ENCODE assay signal across 11 cellular contexts in genomic region chr2:171409436-171409971, GRCh38. TPM values are rescaled to one million over a fixed set of nuclear protein-coding genes. Genes with fewer than 3 reads are reported as not detected.
A peak's percentile ranks its signal among the peaks of the same experiment; 100 is the strongest.
DNase-seq lines count a peak whose midpoint lies in the region; ATAC-seq and TF ChIP-seq lines count a peak whose summit lies in the region.
"Had no signal": no experiment of that assay in that cellular context is flagged by ENCODE, and none has a peak within 500 bp of the region (broad histone marks: within the 10 kb centered on the region; RNA-seq: fewer than 3 reads in every experiment).

No MANE protein-coding gene starts in this region.

- CTCF ChIA-PET in CD8-positive, alpha-beta memory T cell (lab: Charles Lee): interaction anchor here (0.7 to 2.2 kb wide), 2 partner anchors 250 to 481 kb away, joined by 3 to 9 read pairs; partner anchors contain the start of gene GORASP2

- DNase-seq in CD8-positive, alpha-beta memory T cell: no peak
- peak; percentile 13 for DNase-seq in M059J (ENCODE audit: low read depth)
- peak; percentile 56 for DNase-seq in ecto neural progenitor cell (ENCODE audit: low spot score)
- no peak for DNase-seq in naive thymus-derived CD8-positive, alpha-beta T cell
- DNase-seq in cerebellum (ENCODE audit: low spot score): no peak
- DNase-seq in coronary artery (ENCODE audit: low spot score): no peak
- DNase-seq in NCI-H1930 (lab: John Stamatoyannopoulos, UW): no peak
- DNase-seq: amniotic stem cell, SIG-M5 had no signal

- peaks cover 29 to 49% (median 37%) of the 10 kb centered on the region in 3 donors for H3K4me1 Mint-ChIP-seq in CD8-positive, alpha-beta memory T cell
- peaks cover 2 to 35% (median 13%) of the 10 kb centered on the region in 4 donors for H3K4me1 Mint-ChIP-seq in naive thymus-derived CD8-positive, alpha-beta T cell

- H3K4me3 ChIP-seq in CD8-positive, alpha-beta memory T cell (ENCODE audit: low read length): no peak overlapping the region
- H3K4me3 ChIP-seq in coronary artery: no peak overlapping the region

- POLR2A ChIA-PET in CD8-positive, alpha-beta memory T cell (lab: Charles Lee): no interaction called here
- POLR2A ChIA-PET in naive thymus-derived CD8-positive, alpha-beta T cell (lab: Charles Lee): no interaction called here

- no peaks in the 10 kb centered on the region for H3K9me3 Mint-ChIP-seq in CD8-positive, alpha-beta memory T cell
- no peaks in the 10 kb centered on the region for H3K9me3 Mint-ChIP-seq in naive thymus-derived CD8-positive, alpha-beta T cell

- ATAC-seq in naive thymus-derived CD8-positive, alpha-beta T cell: no peak
- ATAC-seq in HG02623 (IDR thresholded peaks at IDR 0.05; ENCODE audit: unreplicated experiment): no peak
- ATAC-seq: left lobe of liver had no signal

- H3K4me1 ChIP-seq in CD8-positive, alpha-beta memory T cell (ENCODE audit: insufficient read depth, low read length): no peaks in the 10 kb centered on the region

- no peaks in the 10 kb centered on the region for H3K27me3 Mint-ChIP-seq in CD8-positive, alpha-beta memory T cell
- no peaks in the 10 kb centered on the region for H3K27me3 Mint-ChIP-seq in naive thymus-derived CD8-positive, alpha-beta T cell

- H3K36me3 ChIP-seq in CD8-positive, alpha-beta memory T cell (ENCODE audit: insufficient read depth, low read length): no peaks in the 10 kb centered on the region

- peak overlapping the region; percentile 27 to 87 (median 82) for H3K4me3 Mint-ChIP-seq in CD8-positive, alpha-beta memory T cell
- peak overlapping the region; percentile 20 to 81 (median 58) for H3K4me3 Mint-ChIP-seq in naive thymus-derived CD8-positive, alpha-beta T cell

- H3K36me3 Mint-ChIP-seq in CD8-positive, alpha-beta memory T cell: peaks cover 0 to 2% (median 2%) of the 10 kb centered on the region in 3 donors
- no peaks in the 10 kb centered on the region for H3K36me3 Mint-ChIP-seq in naive thymus-derived CD8-positive, alpha-beta T cell

- no peak overlapping the region for H3K27ac ChIP-seq in CD8-positive, alpha-beta memory T cell (ENCODE audit: low read depth, low read length)
- no peak overlapping the region for H3K27ac ChIP-seq in coronary artery

- no peaks in the 10 kb centered on the region for H3K9me3 ChIP-seq in CD8-positive, alpha-beta memory T cell (ENCODE audit: low read length)

- no peaks in the 10 kb centered on the region for H3K27me3 ChIP-seq in CD8-positive, alpha-beta memory T cell (ENCODE audit: insufficient read depth, low read length, poor library complexity, severe bottlenecking)

- no peak for TF ChIP-seq CTCF in coronary artery (IDR thresholded peaks at IDR 0.05)

- H3K27ac Mint-ChIP-seq in CD8-positive, alpha-beta memory T cell: peak overlapping the region in 7 of 8 donors; percentile 43 to 83 (median 76)
- peak overlapping the region in 4 of 10 donors; percentile 17 to 53 (median 45) for H3K27ac Mint-ChIP-seq in naive thymus-derived CD8-positive, alpha-beta T cell

RNA-seq across cellular contexts. Expression of gene METTL8, which starts 24.3 kb away (rescaled TPM):
- 10 to 100 TPM; 46.0 to 50.5 TPM for total RNA-seq in CD8-positive, alpha-beta memory T cell
- polyA plus RNA-seq in CD8-positive, alpha-beta memory T cell: 16.6 TPM
- 8.1 and 16.6 TPM in 2 replicates for total RNA-seq in M059J (2014; rRNA removed; shearing (Covaris generic))
- total RNA-seq in naive thymus-derived CD8-positive, alpha-beta T cell: 10 to 100 TPM; 18.3 to 21.0 TPM
- polyA plus RNA-seq in naive thymus-derived CD8-positive, alpha-beta T cell: 10 to 100 TPM in 2 of 3 donors, 1 to 10 TPM in 1; 9.1 to 20.6 (median 10.6) TPM
- total RNA-seq in cerebellum: 18.0 TPM

RNA-seq across cellular contexts. Expression of gene DCAF17, which starts 24.5 kb away (rescaled TPM):
- 10 to 100 TPM; 19.3 to 19.8 TPM for total RNA-seq in CD8-positive, alpha-beta memory T cell
- polyA plus RNA-seq in CD8-positive, alpha-beta memory T cell: 11.6 TPM
- total RNA-seq in M059J (2014; rRNA removed; shearing (Covaris generic)): 10.7 and 13.0 TPM in 2 replicates
- total RNA-seq in naive thymus-derived CD8-positive, alpha-beta T cell: 10 to 100 TPM; 25.9 to 36.6 TPM
- polyA plus RNA-seq in naive thymus-derived CD8-positive, alpha-beta T cell: 10 to 100 TPM; 14.3 to 18.5 (median 14.9) TPM
- 64.1 TPM for total RNA-seq in cerebellum

Comparison
In these comparisons a context has a peak if more than half of its experiments do, and no peak if none do; other contexts are left out.
1. DNase-seq: peak in M059J (single experiment) and ecto neural progenitor cell (single experiment); none in CD8-positive, alpha-beta memory T cell (0 of 5), naive thymus-derived CD8-positive, alpha-beta T cell (0 of 10), cerebellum (single experiment), coronary artery (single experiment) and NCI-H1930 (0 of 2).